In genomic region chr2:179443175-179443574, GRCh38 we compare ENCODE assay signal across 19 cellular contexts.
A peak's percentile ranks its signal among the peaks of the same experiment; 100 is the strongest.
DNase-seq lines count a peak whose midpoint lies in the region; ATAC-seq, FAIRE-seq and TF ChIP-seq lines count a peak whose summit lies in the region.
"Had no signal": no experiment of that assay in that cellular context is flagged by ENCODE, and none has a peak within 500 bp of the region (broad histone marks: within the 10 kb centered on the region; RNA-seq: fewer than 3 reads in every experiment).

No MANE protein-coding gene starts in this region.

- H3K4me1 Mint-ChIP-seq in CD14-positive monocyte: peaks cover 19% of the 10 kb centered on the region
- H3K4me1 Mint-ChIP-seq in activated CD4-positive, alpha-beta T cell treated with anti-CD3 and anti-CD28 coated beads for 36 hours: no peaks in the 10 kb centered on the region
- H3K4me1 Mint-ChIP-seq: CD8-positive, alpha-beta memory T cell had no signal

- no peak for TF ChIP-seq CTCF in CD14-positive monocyte (IDR thresholded peaks at IDR 0.05)
- no peak for TF ChIP-seq CTCF in cardiac muscle cell (IDR thresholded peaks at IDR 0.05; ENCODE audit: low read depth, low read length)
- no peak for TF ChIP-seq CTCF in HepG2 (CRISPR knock-in tag; IDR thresholded peaks at IDR 0.05)

- H3K36me3 ChIP-seq in cardiac muscle cell: no peaks in the 10 kb centered on the region
- H3K36me3 ChIP-seq in HepG2 (replicated peaks in 1 of 2; ENCODE audit: control insufficient read depth in 1 of 2, insufficient read depth in 2 of 2, low read length in 2 of 2): no peaks in the 10 kb centered on the region

- H3K79me2 ChIP-seq in HepG2 (ENCODE audit: insufficient read depth, low read length): no peaks in the 10 kb centered on the region
- H3K79me2 ChIP-seq: hepatocyte had no signal

- intact Hi-C loops in CD14-positive monocyte (cut with micrococcal nuclease) (loop anchor here (5.0 kb wide), 2 partner anchors 221 to 226 kb away; no protein-coding TSS in a partner anchor), HepG2 (cut with micrococcal nuclease; ENCODE audit: unreplicated experiment) (loop anchor here (10.0 kb wide), 1 partner anchor 202 kb away; no protein-coding TSS in a partner anchor)
- intact Hi-C loops in activated CD4-positive, alpha-beta T cell treated with anti-CD3 and anti-CD28 coated beads for 36 hours (cut with DNase I, micrococcal nuclease): loop anchor here (5.0 to 10.0 kb wide), 3 partner anchors 648 to 681 kb away; no protein-coding TSS in a partner anchor

- no peaks in the 10 kb centered on the region for H3K36me3 Mint-ChIP-seq in CD14-positive monocyte
- no peaks in the 10 kb centered on the region for H3K36me3 Mint-ChIP-seq in activated CD4-positive, alpha-beta T cell treated with anti-CD3 and anti-CD28 coated beads for 36 hours (ENCODE audit: low read depth)
- H3K36me3 Mint-ChIP-seq: brain; CD8-positive, alpha-beta memory T cell had no signal

- H3K4me1 ChIP-seq in cardiac muscle cell (ENCODE audit: low read depth): peaks cover 20% of the 10 kb centered on the region
- H3K4me1 ChIP-seq in HepG2 (ENCODE audit: insufficient read depth, low read length): no peaks in the 10 kb centered on the region

- in situ Hi-C loops in HepG2 (cut with HindIII; ENCODE audit: extremely low pct_ligation_motif_present, low pct_unique_long_range_greater_than_20kb): no loop called here

- TF ChIP-seq EP300 in HepG2 (IDR thresholded peaks at IDR 0.05; ENCODE audit: low read depth in 2 of 2, low read length in 2 of 2): no peak
- no peak for TF ChIP-seq EP300 in HepG2 (CRISPR knock-in tag; IDR thresholded peaks at IDR 0.05; ENCODE audit: borderline replicate concordance)

- WGBS in HepG2 (ENCODE audit: low lambda C conversion rate): 91% methylated on average over 12 of the region's 12 CpGs

- H3K27me3 Mint-ChIP-seq in CD14-positive monocyte (ENCODE audit: low read depth in 3 of 3): peaks cover 0 to 2% (median 1%) of the 10 kb centered on the region in 3 donors
- peaks cover 13% of the 10 kb centered on the region for H3K27me3 Mint-ChIP-seq in activated CD4-positive, alpha-beta T cell treated with anti-CD3 and anti-CD28 coated beads for 36 hours

- no peaks in the 10 kb centered on the region for H3K9me3 ChIP-seq in cardiac muscle cell (ENCODE audit: low read depth)
- no peaks in the 10 kb centered on the region for H3K9me3 ChIP-seq in HepG2 (ENCODE audit: low read length)

- BruUV-seq in HepG2 (replicated peaks; lab: Mats Ljungman, UMichigan): no TSS peak

- H3K27me3 ChIP-seq in cardiac muscle cell (no peaks in the 10 kb centered on the region), HepG2 (ENCODE audit: control insufficient read depth in 1 of 2, insufficient read depth in 2 of 2, low read length in 2 of 2) (no peaks in the 10 kb centered on the region)
- H3K27me3 ChIP-seq: hepatocyte had no signal

- H3K9me3 Mint-ChIP-seq in CD14-positive monocyte: no peaks in the 10 kb centered on the region
- H3K9me3 Mint-ChIP-seq in activated CD4-positive, alpha-beta T cell treated with anti-CD3 and anti-CD28 coated beads for 36 hours (ENCODE audit: low read depth): no peaks in the 10 kb centered on the region
- H3K9me3 Mint-ChIP-seq: CD8-positive, alpha-beta memory T cell; nephron had no signal

- no peak overlapping the region for H2AFZ ChIP-seq in HepG2 (ENCODE audit: low read length)
- H2AFZ ChIP-seq: hepatocyte had no signal

- H3K4me2 ChIP-seq in HepG2 (ENCODE audit: low read depth, low read length): no peak overlapping the region
- H3K4me2 ChIP-seq: hepatocyte had no signal

- no peak for TF ChIP-seq POLR2A in HepG2 (IDR thresholded peaks at IDR 0.05; ENCODE audit: insufficient read depth in 1 of 2, low read depth in 2 of 2, low read length in 2 of 2)

- H3K9ac ChIP-seq in HepG2 (ENCODE audit: insufficient read depth, low read depth, low read length): no peak overlapping the region

- TF ChIP-seq RAD21 in HepG2 (CRISPR knock-in tag; IDR thresholded peaks at IDR 0.05): no peak

- H3K4me3 Mint-ChIP-seq in CD14-positive monocyte: peak overlapping the region; percentile 48 to 77
- H3K4me3 Mint-ChIP-seq in activated CD4-positive, alpha-beta T cell treated with anti-CD3 and anti-CD28 coated beads for 36 hours: no peak overlapping the region
- H3K4me3 Mint-ChIP-seq: brain; CD8-positive, alpha-beta memory T cell; nephron had no signal

- H3K27ac ChIP-seq in cardiac muscle cell (no peak overlapping the region), HepG2 (ENCODE audit: extremely low read length, insufficient read depth, low read length) (no peak overlapping the region)
- H3K27ac ChIP-seq: hepatocyte had no signal

- POLR2A ChIA-PET in HepG2 (lab: Yijun Ruan, JAX): no interaction called here
- POLR2A ChIA-PET in activated CD4-positive, alpha-beta T cell treated with anti-CD3 and anti-CD28 coated beads for 36 hours (lab: Charles Lee): no interaction called here

- no peaks in the 10 kb centered on the region for H4K20me1 ChIP-seq in HepG2 (ENCODE audit: insufficient read depth, low read length)

- CTCF ChIA-PET in HepG2 (lab: Yijun Ruan, JAX; ENCODE audit: low intra/inter-chr PET ratio, low total read pairs): no interaction called here
- CTCF ChIA-PET in activated CD4-positive, alpha-beta T cell treated with anti-CD3 and anti-CD28 coated beads for 36 hours (lab: Charles Lee): interaction anchor here (0.8 to 6.2 kb wide), 4 partner anchors 9 to 682 kb away, joined by 3 to 22 read pairs (median 4); no protein-coding TSS in a partner anchor

- no peak for FAIRE-seq in HepG2 (lab: Jason Lieb, UNC)
- FAIRE-seq: TTC549 had no signal

- H3K4me3 ChIP-seq in cardiac muscle cell (no peak overlapping the region), HepG2 (replicated peaks in 1 of 3; ENCODE audit: insufficient read depth in 1 of 3, low read depth in 2 of 3, low read length in 3 of 3) (no peak overlapping the region)
- H3K4me3 ChIP-seq: hepatocyte had no signal

- DNase-seq in CD14-positive monocyte (ENCODE audit: low spot score) (no peak), NOMO-1 treated with dmso at 0.1 percent for 144 hours (lab: John Stamatoyannopoulos, UW; ENCODE audit: unreplicated experiment) (peak; percentile 35), cardiac muscle cell (ENCODE audit: low read depth in 1 of 2, low spot score in 1 of 2) (peak; percentile 26 to 52), HepG2 (ENCODE audit: low spot score) (no peak), NCI-H2227 treated with DMSO at 0.1 percent for 48 hours (lab: John Stamatoyannopoulos, UW) (no peak)
- no peak for DNase-seq in activated CD4-positive, alpha-beta T cell treated with anti-CD3 and anti-CD28 coated beads for 36 hours
- no peak for DNase-seq in activated T-cell treated with anti-CD3 and anti-CD28 coated beads, Interleukin-2, amount 50 U/mL, for 48 hours
- DNase-seq: ACHN; activated CD4-positive, alpha-beta T cell treated with anti-CD3 and anti-CD28 coated beads, Interleukin-2, amount 50 U/mL, for 4 hours; activated naive CD4-positive, alpha-beta T cell treated with anti-CD3 and anti-CD28 coated beads, Interleukin-2, amount 50 U/mL, for 16 hours; activated T-cell treated with anti-CD3 and anti-CD28 coated beads, Interleukin-2, amount 50 U/mL, for 1 hour; CD8-positive, alpha-beta memory T cell; NCI-H1694 treated with DMSO at 0.1 percent for 48 hours; NCI-H446 had no signal

- no peak for ATAC-seq in HepG2
- ATAC-seq in HG02571 (IDR thresholded peaks at IDR 0.05; ENCODE audit: unreplicated experiment): no peak
- ATAC-seq in activated CD4-positive, alpha-beta T cell treated with anti-CD3 and anti-CD28 coated beads for 36 hours: no peak

- peak overlapping the region in 3 of 7 donors; percentile 33 to 69 (median 58) for H3K27ac Mint-ChIP-seq in CD14-positive monocyte
- H3K27ac Mint-ChIP-seq in activated CD4-positive, alpha-beta T cell treated with anti-CD3 and anti-CD28 coated beads for 36 hours: no peak overlapping the region
- H3K27ac Mint-ChIP-seq: brain; CD8-positive, alpha-beta memory T cell; nephron had no signal

TF ChIP-seq in HepG2, 621 proteins besides CTCF, POLR2A, EP300 and RAD21:
- TF ChIP-seq ZNF784 (CRISPR knock-in tag; IDR thresholded peaks at IDR 0.05; ENCODE audit: borderline replicate concordance) (no peak), REL (CRISPR knock-in tag; conservative IDR thresholded peaks at IDR 0.05) (0 out of 2 replicates have a peak, but pooled peaks have one; percentile 25), CHD4 (IDR thresholded peaks at IDR 0.05; ENCODE audit: borderline replicate concordance, low read length) (no peak)
TF ChIP-seq in HepG2: peak in this region for 1.

Comparison
In these comparisons a context has a peak if more than half of its experiments do, and no peak if none do; other contexts are left out.
1. DNase-seq: peak in NOMO-1 treated with dmso at 0.1 percent for 144 hours (single experiment) and cardiac muscle cell (2 of 2); none in CD14-positive monocyte (single experiment), HepG2 (single experiment), activated CD4-positive, alpha-beta T cell treated with anti-CD3 and anti-CD28 coated beads for 36 hours (single experiment), activated T-cell treated with anti-CD3 and anti-CD28 coated beads, Interleukin-2, amount 50 U/mL, for 48 hours (0 of 2) and NCI-H2227 treated with DMSO at 0.1 percent for 48 hours (single experiment).